16 cellular contexts compared by ENCODE assay signal in the genomic region with DNA sequence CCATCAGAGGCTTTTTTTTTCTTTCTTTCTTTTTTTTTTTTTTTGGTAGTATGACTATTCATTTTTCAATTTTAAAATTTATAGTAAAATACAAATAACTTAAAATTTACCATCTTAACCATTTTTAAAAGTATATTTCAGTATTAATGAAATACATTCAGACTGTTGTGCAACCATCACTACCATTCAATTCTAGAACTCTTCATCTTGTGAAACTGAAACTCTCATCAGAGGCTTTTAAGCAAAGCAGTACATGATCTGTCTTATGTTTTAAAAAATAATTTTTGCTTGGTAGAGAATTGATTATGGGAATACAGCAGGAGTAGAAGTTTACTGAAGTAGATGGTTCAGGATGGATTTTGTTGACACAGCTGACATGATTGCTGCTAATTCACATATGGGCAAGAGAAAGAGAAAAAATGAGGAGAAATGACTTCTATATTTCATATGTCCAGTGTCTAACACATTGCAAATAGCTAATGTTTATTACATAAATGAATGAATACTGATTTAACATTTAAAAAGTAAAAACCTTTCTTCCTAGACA. TPM values are rescaled to one million over a fixed set of nuclear protein-coding genes. Genes with fewer than 3 reads are reported as not detected.
A peak's percentile ranks its signal among the peaks of the same experiment; 100 is the strongest.
DNase-seq lines count a peak whose midpoint lies in the region; ATAC-seq, FAIRE-seq and TF ChIP-seq lines count a peak whose summit lies in the region.
"Had no signal": no experiment of that assay in that cellular context is flagged by ENCODE, and none has a peak within 500 bp of the region (broad histone marks: within the 10 kb centered on the region; RNA-seq: fewer than 3 reads in every experiment).

No MANE protein-coding gene starts in this region.

- no peak for DNase-seq in A549 (ENCODE audit: low read depth in 1 of 2, low spot score in 1 of 2)
- DNase-seq in COR-L47 (lab: John Stamatoyannopoulos, UW): no peak
- no peak for DNase-seq in Kasumi-1 (lab: John Stamatoyannopoulos, UW)
- no peak for DNase-seq in NCI-H187 treated with DMSO at 0.1 percent for 48 hours (lab: John Stamatoyannopoulos, UW)
- DNase-seq in SIG-M5 treated with dmso at 0.1 percent for 504 hours (lab: John Stamatoyannopoulos, UW; ENCODE audit: unreplicated experiment): no peak
- DNase-seq: activated T-cell treated with anti-CD3 and anti-CD28 coated beads, Interleukin-2, amount 50 U/mL, for 1 hour; cerebellar nuclear complex; head of caudate nucleus; left ventricle myocardium inferior; NCI-H2029; T-helper 2 cell; thyroid gland had no signal

- no peaks in the 10 kb centered on the region for H3K9me3 ChIP-seq in A549
- H3K9me3 ChIP-seq: left ventricle myocardium inferior, thyroid gland had no signal

- H3K4me3 ChIP-seq in A549: no peak overlapping the region
- H3K4me3 ChIP-seq: left ventricle myocardium inferior, thyroid gland had no signal

- no peak for TF ChIP-seq CTCF in A549 (IDR thresholded peaks at IDR 0.05)

- H3K4me2 ChIP-seq in A549: no peak overlapping the region

- POLR2A ChIA-PET in A549 (lab: Yijun Ruan, JAX): no interaction called here

- H3K4me1 ChIP-seq in A549: peaks cover 24% of the 10 kb centered on the region; the same call in 2 of the 3 replicates
- H3K4me1 ChIP-seq: left ventricle myocardium inferior, thyroid gland had no signal

- TF ChIP-seq RAD21 in A549 (conservative IDR thresholded peaks at IDR 0.05 in 1 of 2, IDR thresholded peaks at IDR 0.05 in 1 of 2): no peak

- TF ChIP-seq POLR2A in A549 (IDR thresholded peaks at IDR 0.05; ENCODE audit: low read length): no peak

- CTCF ChIA-PET in A549 (lab: Yijun Ruan, JAX): no interaction called here

- ATAC-seq in A549 (no peak), GM18907 (IDR thresholded peaks at IDR 0.05; ENCODE audit: unreplicated experiment) (peak; percentile 60), GM21723 (IDR thresholded peaks at IDR 0.05; ENCODE audit: unreplicated experiment) (peak; percentile 70), HG03196 (IDR thresholded peaks at IDR 0.05; ENCODE audit: unreplicated experiment) (peak; percentile 41)
- ATAC-seq: HCT116 had no signal

- peak; percentile 36 for FAIRE-seq in A549 (lab: Jason Lieb, UNC)

- no peak overlapping the region for H3K27ac ChIP-seq in A549
- H3K27ac ChIP-seq: left ventricle myocardium inferior, thyroid gland had no signal

- TF ChIP-seq EP300 in A549 (IDR thresholded peaks at IDR 0.05): no peak

TF ChIP-seq in A549, 52 proteins besides CTCF, POLR2A, EP300 and RAD21:
- TF ChIP-seq CEBPB (IDR thresholded peaks at IDR 0.05) (no peak), NPAS2 (CRISPR knock-in tag; IDR thresholded peaks at IDR 0.05; ENCODE audit: borderline replicate concordance) (no peak), EHMT2 (IDR thresholded peaks at IDR 0.05; ENCODE audit: low read depth) (no peak)

RNA-seq across cellular contexts. Expression of a gene that starts 13.4 kb away (rescaled TPM):
- polyA plus RNA-seq in A549 (2011; rRNA removed) (11.7 and 12.3 TPM in 2 replicates), A549 (2017; fragmentation: RNase III; extraction: RNeasy Plus Mini Kit Qiagen cat#74134 plus additional on column Dnase treatment) (8.2 to 9.1 TPM (median 8.3 TPM) in 3 replicates)
- 2.6 and 2.8 TPM in 2 replicates for polyA plus RNA-seq in A549 (2012; cell fraction: cytosol; rRNA removed)
- polyA plus RNA-seq in A549 (2012; cell fraction: nucleus; rRNA removed): 2.4 and 3.3 TPM in 2 replicates
- 6.2 and 8.2 TPM in 2 replicates for polyA minus RNA-seq in A549 (2011; rRNA and poly(A)+ RNA removed)

Comparison
In these comparisons a context has a peak if more than half of its experiments do, and no peak if none do; other contexts are left out.
1. ATAC-seq: peak in GM18907 (single experiment), GM21723 (single experiment) and HG03196 (single experiment); none in A549 (0 of 2).